In the genomic region with DNA sequence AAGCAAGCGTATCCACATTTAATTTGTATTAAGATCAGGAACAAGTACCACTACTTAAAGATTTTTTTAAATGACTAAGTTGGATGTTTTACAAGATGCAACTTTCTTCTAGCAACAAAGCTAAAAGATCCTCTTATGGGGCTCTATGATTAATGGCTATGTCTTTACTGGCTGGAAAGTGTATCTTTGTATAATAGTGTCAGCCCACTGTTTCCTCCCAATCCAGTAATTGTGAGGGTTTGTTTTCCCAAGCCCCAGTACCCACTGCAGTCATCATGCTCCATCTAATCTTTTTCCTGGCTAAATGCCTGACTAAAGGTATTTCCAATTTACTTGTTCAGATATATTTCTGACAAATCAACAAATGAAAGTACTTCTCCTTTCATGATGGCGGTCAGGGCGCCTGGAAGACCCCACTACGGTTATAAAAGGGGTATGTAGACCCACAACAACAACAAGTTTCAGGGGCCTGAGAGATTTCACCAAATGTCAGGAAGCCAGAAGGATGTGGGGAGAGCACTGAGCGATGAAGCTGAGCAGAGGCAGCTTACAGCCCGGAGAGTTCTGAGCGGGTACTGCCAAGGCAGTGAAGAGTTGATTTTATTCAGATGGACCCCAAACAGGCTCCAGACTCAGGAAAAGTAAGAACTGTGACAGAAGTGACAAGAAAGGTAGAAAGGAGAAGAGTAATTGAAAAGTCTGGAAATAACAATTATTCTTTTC, we compare ENCODE assay signal across 2 cellular contexts.
TF ChIP-seq lines count a peak whose summit lies in the region.

No MANE protein-coding gene starts in this region.

TF ChIP-seq in SK-N-SH, 30 proteins besides CTCF, POLR2A, EP300 and RAD21 (continued from another document):
- TF ChIP-seq, protein P1, sequence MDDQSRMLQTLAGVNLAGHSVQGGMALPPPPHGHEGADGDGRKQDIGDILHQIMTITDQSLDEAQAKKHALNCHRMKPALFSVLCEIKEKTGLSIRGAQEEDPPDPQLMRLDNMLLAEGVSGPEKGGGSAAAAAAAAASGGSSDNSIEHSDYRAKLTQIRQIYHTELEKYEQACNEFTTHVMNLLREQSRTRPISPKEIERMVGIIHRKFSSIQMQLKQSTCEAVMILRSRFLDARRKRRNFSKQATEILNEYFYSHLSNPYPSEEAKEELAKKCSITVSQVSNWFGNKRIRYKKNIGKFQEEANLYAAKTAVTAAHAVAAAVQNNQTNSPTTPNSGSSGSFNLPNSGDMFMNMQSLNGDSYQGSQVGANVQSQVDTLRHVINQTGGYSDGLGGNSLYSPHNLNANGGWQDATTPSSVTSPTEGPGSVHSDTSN (IDR thresholded peaks at IDR 0.05), result peak; percentile 54; the same call in 1 of the 2 replicates
- TF ChIP-seq EZH2phosphoT487 (IDR thresholded peaks at IDR 0.05; ENCODE audit: borderline replicate concordance, low read depth), result no peak
- TF ChIP-seq TAF1 (IDR thresholded peaks at IDR 0.05; ENCODE audit: borderline replicate concordance, low read depth, low read length), result no peak
- no peak for TF ChIP-seq GATA2 (CRISPR knock-in tag; IDR thresholded peaks at IDR 0.05)
- no peak for TF ChIP-seq GABPA (IDR thresholded peaks at IDR 0.05; ENCODE audit: low read depth)
- peak; percentile 4; the same call in 1 of the 2 replicates for TF ChIP-seq TCF12 (IDR thresholded peaks at IDR 0.05)
- peak; percentile 7; the same call in 1 of the 2 replicates for TF ChIP-seq FOSL2 (IDR thresholded peaks at IDR 0.05; ENCODE audit: borderline replicate concordance, low read depth)
- no peak for TF ChIP-seq CHD2 (IDR thresholded peaks at IDR 0.05; ENCODE audit: low read length, partially characterized antibody)
- no peak for TF ChIP-seq USF2 (IDR thresholded peaks at IDR 0.05; ENCODE audit: borderline replicate concordance, low read depth, low read length)
- TF ChIP-seq FOXM1 (IDR thresholded peaks at IDR 0.05; ENCODE audit: low read depth), result no peak
- TF ChIP-seq NRF1 (IDR thresholded peaks at IDR 0.05; ENCODE audit: low read depth, low read length), result no peak
- TF ChIP-seq TEAD4 (IDR thresholded peaks at IDR 0.05; ENCODE audit: borderline replicate concordance, insufficient read depth), result no peak
- TF ChIP-seq MXI1 (IDR thresholded peaks at IDR 0.05; ENCODE audit: low read depth, low read length), result no peak
- no peak for TF ChIP-seq MEF2A (IDR thresholded peaks at IDR 0.05; ENCODE audit: borderline replicate concordance, low read depth)
- TF ChIP-seq IRF3 (IDR thresholded peaks at IDR 0.05; ENCODE audit: low read depth, low read length), result no peak
- TF ChIP-seq JUND (IDR thresholded peaks at IDR 0.05), result no peak

TF ChIP-seq in SK-N-SH treated with all-trans-retinoic acid at 6 μM for 48 hours, 23 proteins besides CTCF, POLR2A, EP300 and RAD21 (continued from another document):
- TF ChIP-seq POU6F1 (CRISPR knock-in tag; IDR thresholded peaks at IDR 0.05; ENCODE audit: borderline replicate concordance, low read depth) (no peak), RARB (CRISPR knock-in tag; IDR thresholded peaks at IDR 0.05) (no peak)
